In genomic region chr9:109776391-109776790, GRCh38 we compare ENCODE assay signal across 13 cellular contexts. TPM values are rescaled to one million over a fixed set of nuclear protein-coding genes. Genes with fewer than 3 reads are reported as not detected.
DNase-seq lines count a peak whose midpoint lies in the region; TF ChIP-seq lines count a peak whose summit lies in the region.
"Had no signal": no experiment of that assay in that cellular context is flagged by ENCODE, and none has a peak within 500 bp of the region (broad histone marks: within the 10 kb centered on the region; RNA-seq: fewer than 3 reads in every experiment).

No MANE protein-coding gene starts in this region.

- no peak overlapping the region for H3K27ac ChIP-seq in mammary epithelial cell (ENCODE audit: insufficient read depth, low read depth, low read length)
- H3K27ac ChIP-seq in esophagus squamous epithelium: no peak overlapping the region
- H3K27ac ChIP-seq: 22Rv1; BLaER1 treated with 17β-estradiol and CSF1 and Interleukin-3, amounts not matched to agents 10 nM and 100 nM had no signal

- H3K9me3 ChIP-seq in mammary epithelial cell (replicated peaks; ENCODE audit: insufficient read depth, low read length) (no peaks in the 10 kb centered on the region), esophagus squamous epithelium (no peaks in the 10 kb centered on the region)
- H3K9me3 ChIP-seq: HAP-1 had no signal

- WGBS in mammary epithelial cell (ENCODE audit: low coverage, missing lambda C conversion rate): 0% methylated on average over 2 of the region's 2 CpGs
- 35 to 68% methylated on average over 2 of the region's 2 CpGs for WGBS in esophagus squamous epithelium, 2 donors

- no peak for TF ChIP-seq POLR2A in esophagus squamous epithelium (IDR thresholded peaks at IDR 0.05)

- no peak overlapping the region for H3K9ac ChIP-seq in mammary epithelial cell (ENCODE audit: insufficient read depth, low read length)
- H3K9ac ChIP-seq: BLaER1 treated with 17β-estradiol and CSF1 and Interleukin-3, amounts not matched to agents 10 nM and 100 nM had no signal

- H3K4me1 ChIP-seq in mammary epithelial cell (ENCODE audit: insufficient read depth, low read length) (peaks cover 26% of the 10 kb centered on the region), esophagus squamous epithelium (peaks cover 5 to 14% (median 6%) of the 10 kb centered on the region in 3 donors)
- H3K4me1 ChIP-seq: HAP-1 had no signal

- H2AFZ ChIP-seq in mammary epithelial cell (ENCODE audit: low read depth, low read length): no peak overlapping the region

- TF ChIP-seq CTCF in mammary epithelial cell (conservative IDR thresholded peaks at IDR 0.05 in 1 of 2, IDR thresholded peaks at IDR 0.05 in 1 of 2; ENCODE audit: extremely low read depth in 1 of 2, insufficient read depth in 1 of 2, low read depth in 1 of 2, low read length in 2 of 2) (no peak), esophagus squamous epithelium (IDR thresholded peaks at IDR 0.05) (no peak)

- intact Hi-C loops in mammary epithelial cell (cut with micrococcal nuclease) (no loop called here), esophagus squamous epithelium (cut with DNase I) (no loop called here)

- BruUV-seq in mammary epithelial cell (replicated peaks; lab: Mats Ljungman, UMichigan): no TSS peak

- H4K20me1 ChIP-seq in mammary epithelial cell (ENCODE audit: insufficient read depth, low read length): no peaks in the 10 kb centered on the region
- H4K20me1 ChIP-seq: BLaER1 treated with 17β-estradiol and CSF1 and Interleukin-3, amounts not matched to agents 10 nM and 100 nM had no signal

- H3K4me3 ChIP-seq in mammary epithelial cell (replicated peaks in 1 of 3; ENCODE audit: insufficient read depth in 1 of 3, low read depth in 2 of 3, low read length in 3 of 3) (no peak overlapping the region), esophagus squamous epithelium (no peak overlapping the region)
- H3K4me3 ChIP-seq: BLaER1 treated with 17β-estradiol and CSF1 and Interleukin-3, amounts not matched to agents 10 nM and 100 nM; HAP-1 had no signal

- DNase-seq in Daoy (ENCODE audit: low read depth) (peak; percentile 75), NCI-H226 (peak; percentile 42), mammary epithelial cell (peak; percentile 59), kidney tubule cell (ENCODE audit: low spot score) (peak; percentile 9), 8988T (no peak), esophagus squamous epithelium (lab: John Stamatoyannopoulos, UW) (no peak), G401 (ENCODE audit: low spot score) (no peak), mesenteric fat pad (ENCODE audit: low spot score) (no peak)
- DNase-seq: CD4-positive, CD25-positive, alpha-beta regulatory T cell; DMS 273 treated with DMSO at 0.1 percent for 48 hours had no signal

- CTCF ChIA-PET in mammary epithelial cell (lab: Charles Lee; ENCODE audit: low non-redundant PET): no interaction called here

- no peaks in the 10 kb centered on the region for H3K27me3 ChIP-seq in mammary epithelial cell (ENCODE audit: insufficient read depth, low read length)
- peaks cover 0 to 44% (median 0%) of the 10 kb centered on the region in 4 donors for H3K27me3 ChIP-seq in esophagus squamous epithelium
- H3K27me3 ChIP-seq: BLaER1 treated with 17β-estradiol and CSF1 and Interleukin-3, amounts not matched to agents 10 nM and 100 nM had no signal

- no peak overlapping the region for H3K4me2 ChIP-seq in mammary epithelial cell (ENCODE audit: insufficient read depth, low read depth, low read length)
- H3K4me2 ChIP-seq: BLaER1 treated with 17β-estradiol and CSF1 and Interleukin-3, amounts not matched to agents 10 nM and 100 nM had no signal

- dilution Hi-C loops in mammary epithelial cell (cut with HindIII; ENCODE audit: low sequenced_read_pairs): no loop called here

- H3K36me3 ChIP-seq in mammary epithelial cell (ENCODE audit: insufficient read depth, low read length) (no peaks in the 10 kb centered on the region), esophagus squamous epithelium (no peaks in the 10 kb centered on the region)
- H3K36me3 ChIP-seq: BLaER1 treated with 17β-estradiol and CSF1 and Interleukin-3, amounts not matched to agents 10 nM and 100 nM; HAP-1 had no signal

- H3K79me2 ChIP-seq in mammary epithelial cell (ENCODE audit: insufficient read depth, low read length): peaks cover 10% of the 10 kb centered on the region

- in situ Hi-C loops in mammary epithelial cell (cut with MboI; ENCODE audit: low sequenced_read_pairs in 2 of 2): no loop called here
- in situ Hi-C loops in G401 (cut with HindIII; ENCODE audit: low sequenced_read_pairs): no loop called here

RNA-seq across cellular contexts. Expression of gene PALM2AKAP2, which starts 3.6 kb away (rescaled TPM):
- total RNA-seq in Daoy (2014; rRNA removed; shearing (Covaris generic)): 26.9 and 27.4 TPM in 2 replicates
- total RNA-seq in mammary epithelial cell: 10 to 100 TPM; 22.3 to 49.0 TPM
- polyA plus RNA-seq in mammary epithelial cell: 3.7 TPM
- 28.5 TPM for polyA minus RNA-seq in mammary epithelial cell
- 1 to 10 TPM in 2 of 4 donors, under 1 TPM in 2; 0.34 to 3.3 (median 0.81) TPM for total RNA-seq in esophagus squamous epithelium
- not detected in 2 replicates for total RNA-seq in G401 (2014; rRNA removed; shearing (Covaris generic))
- 120 TPM for total RNA-seq in mesenteric fat pad

Comparison
In these comparisons a context has a peak if more than half of its experiments do, and no peak if none do; other contexts are left out.
1. DNase-seq: peak in Daoy (single experiment), NCI-H226 (single experiment), mammary epithelial cell (single experiment) and kidney tubule cell (single experiment); none in 8988T (single experiment), esophagus squamous epithelium (single experiment), G401 (single experiment) and mesenteric fat pad (single experiment).